Comparison of ENCODE assay signal across 13 cellular contexts in the genomic region with DNA sequence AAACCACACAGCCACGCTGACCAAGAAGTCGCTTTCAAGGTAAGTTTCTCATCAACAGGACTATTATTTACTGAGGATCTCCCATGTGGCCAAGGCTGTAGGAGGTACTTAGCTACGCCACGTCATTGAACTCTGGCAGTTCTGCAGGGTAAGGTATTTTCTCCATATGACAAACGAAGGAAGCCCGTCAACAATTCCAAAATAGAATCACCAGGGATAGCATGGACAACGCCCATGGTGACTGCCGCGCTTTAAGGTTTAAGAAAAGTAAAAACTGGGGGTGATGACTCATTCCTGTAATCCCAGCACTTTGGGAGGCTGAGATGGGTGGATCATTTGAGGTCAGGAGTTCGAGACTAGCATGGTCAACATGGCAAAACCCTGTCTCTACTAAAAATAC. TPM values are rescaled to one million over a fixed set of nuclear protein-coding genes. Genes with fewer than 3 reads are reported as not detected.
DNase-seq lines count a peak whose midpoint lies in the region; ATAC-seq and TF ChIP-seq lines count a peak whose summit lies in the region.
"Had no signal": no experiment of that assay in that cellular context is flagged by ENCODE, and none has a peak within 500 bp of the region (broad histone marks: within the 10 kb centered on the region; RNA-seq: fewer than 3 reads in every experiment).

No MANE protein-coding gene starts in this region.

- WGBS in heart right ventricle, 2 donors: 38 to 53% methylated on average over 10 of the region's 10 CpGs

- no peak overlapping the region for H3K9ac ChIP-seq in muscle layer of colon (ENCODE audit: low read length)

- H3K4me1 ChIP-seq in heart right ventricle (peaks cover 46 to 97% (median 90%) of the 10 kb centered on the region in 9 donors), muscle layer of colon (ENCODE audit: insufficient read depth, low read length) (peaks cover 49% of the 10 kb centered on the region), vagina (peaks cover 76% of the 10 kb centered on the region)

- peaks cover 74% of the 10 kb centered on the region for H3K36me3 Mint-ChIP-seq in dendritic cell treated with granulocyte-macrophage colony-stimulating factor and Interleukin-4, amounts not matched to agents 40 ng/mL and 50 ng/mL, for 4 days (ENCODE audit: low read depth)
- H3K36me3 Mint-ChIP-seq in activated naive CD8-positive, alpha-beta T cell treated with anti-CD3 and anti-CD28 coated beads for 36 hours: peaks cover 18% of the 10 kb centered on the region

- ATAC-seq in heart right ventricle: peak in 6 of 8 donors; percentile 2 to 55 (median 26)

- DNase-seq in heart right ventricle: peak in 1 of 2 donors; percentile 56
- DNase-seq in cardiac septum (ENCODE audit: low spot score): no peak
- no peak for DNase-seq in vagina (ENCODE audit: extremely low spot score in 2 of 2)
- DNase-seq in LoVo (ENCODE audit: low spot score): no peak
- no peak for DNase-seq in activated naive CD8-positive, alpha-beta T cell treated with anti-CD3 and anti-CD28 coated beads for 36 hours
- no peak for DNase-seq in pons (ENCODE audit: low spot score)
- DNase-seq: activated naive CD4-positive, alpha-beta T cell treated with anti-CD3 and anti-CD28 coated beads, Interleukin-2, amount 10 ng/mL, durations not matched to agents 7 days and 5 days; hippocampal formation; ovary had no signal

- H3K27me3 ChIP-seq in heart right ventricle (no peaks in the 10 kb centered on the region), muscle layer of colon (ENCODE audit: control insufficient read depth in 1 of 2, insufficient read depth in 2 of 2, low read length in 2 of 2) (no peaks in the 10 kb centered on the region), vagina (no peaks in the 10 kb centered on the region)
- H3K27me3 ChIP-seq: ovary had no signal

- no peak overlapping the region for H3K4me3 ChIP-seq in heart right ventricle
- H3K4me3 ChIP-seq in muscle layer of colon (ENCODE audit: low read depth in 1 of 2, low read length in 2 of 2): no peak overlapping the region
- H3K4me3 ChIP-seq in vagina: no peak overlapping the region
- H3K4me3 ChIP-seq: ovary had no signal

- H3K9me3 ChIP-seq in heart right ventricle: no peaks in the 10 kb centered on the region
- no peaks in the 10 kb centered on the region for H3K9me3 ChIP-seq in muscle layer of colon (ENCODE audit: low read length)
- H3K9me3 ChIP-seq in vagina: no peaks in the 10 kb centered on the region
- H3K9me3 ChIP-seq: ovary had no signal

- TF ChIP-seq POLR2A in vagina (IDR thresholded peaks at IDR 0.05): no peak

- no peak for TF ChIP-seq CTCF in heart right ventricle (IDR thresholded peaks at IDR 0.05)
- no peak for TF ChIP-seq CTCF in vagina (IDR thresholded peaks at IDR 0.05)

- H3K4me3 Mint-ChIP-seq in dendritic cell treated with granulocyte-macrophage colony-stimulating factor and Interleukin-4, amounts not matched to agents 40 ng/mL and 50 ng/mL, for 4 days: no peak overlapping the region
- no peak overlapping the region for H3K4me3 Mint-ChIP-seq in activated naive CD8-positive, alpha-beta T cell treated with anti-CD3 and anti-CD28 coated beads for 36 hours
- H3K4me3 Mint-ChIP-seq: activated naive CD4-positive, alpha-beta T cell treated with anti-CD3 and anti-CD28 coated beads, Interleukin-2, amount 10 ng/mL, durations not matched to agents 7 days and 5 days; WTC11 had no signal

- peak overlapping the region; percentile 85 to 96 (median 90) for H3K27ac ChIP-seq in heart right ventricle
- peak overlapping the region; percentile 48 for H3K27ac ChIP-seq in muscle layer of colon (ENCODE audit: low read depth, low read length)
- H3K27ac ChIP-seq in vagina: peak overlapping the region; percentile 47
- H3K27ac ChIP-seq: ovary had no signal

- H3K27ac Mint-ChIP-seq in dendritic cell treated with granulocyte-macrophage colony-stimulating factor and Interleukin-4, amounts not matched to agents 40 ng/mL and 50 ng/mL, for 4 days: peak overlapping the region; percentile 94
- no peak overlapping the region for H3K27ac Mint-ChIP-seq in activated naive CD8-positive, alpha-beta T cell treated with anti-CD3 and anti-CD28 coated beads for 36 hours
- H3K27ac Mint-ChIP-seq: activated naive CD4-positive, alpha-beta T cell treated with anti-CD3 and anti-CD28 coated beads, Interleukin-2, amount 10 ng/mL, durations not matched to agents 7 days and 5 days; WTC11 had no signal

- H3K36me3 ChIP-seq in heart right ventricle: peaks cover 0 to 60% (median 8%) of the 10 kb centered on the region in 9 donors
- H3K36me3 ChIP-seq in muscle layer of colon (ENCODE audit: insufficient read depth, low read length): peaks cover 11% of the 10 kb centered on the region
- H3K36me3 ChIP-seq in vagina: no peaks in the 10 kb centered on the region
- H3K36me3 ChIP-seq: ovary had no signal

- peaks cover 75% of the 10 kb centered on the region for H3K4me1 Mint-ChIP-seq in dendritic cell treated with granulocyte-macrophage colony-stimulating factor and Interleukin-4, amounts not matched to agents 40 ng/mL and 50 ng/mL, for 4 days (ENCODE audit: low read depth)
- peaks cover 37% of the 10 kb centered on the region for H3K4me1 Mint-ChIP-seq in activated naive CD8-positive, alpha-beta T cell treated with anti-CD3 and anti-CD28 coated beads for 36 hours

- no peaks in the 10 kb centered on the region for H3K27me3 Mint-ChIP-seq in dendritic cell treated with granulocyte-macrophage colony-stimulating factor and Interleukin-4, amounts not matched to agents 40 ng/mL and 50 ng/mL, for 4 days
- H3K27me3 Mint-ChIP-seq in activated naive CD8-positive, alpha-beta T cell treated with anti-CD3 and anti-CD28 coated beads for 36 hours: no peaks in the 10 kb centered on the region
- H3K27me3 Mint-ChIP-seq: activated naive CD4-positive, alpha-beta T cell treated with anti-CD3 and anti-CD28 coated beads, Interleukin-2, amount 10 ng/mL, durations not matched to agents 7 days and 5 days had no signal

- H3K9me3 Mint-ChIP-seq in dendritic cell treated with granulocyte-macrophage colony-stimulating factor and Interleukin-4, amounts not matched to agents 40 ng/mL and 50 ng/mL, for 4 days: no peaks in the 10 kb centered on the region
- no peaks in the 10 kb centered on the region for H3K9me3 Mint-ChIP-seq in activated naive CD8-positive, alpha-beta T cell treated with anti-CD3 and anti-CD28 coated beads for 36 hours
- H3K9me3 Mint-ChIP-seq: activated naive CD4-positive, alpha-beta T cell treated with anti-CD3 and anti-CD28 coated beads, Interleukin-2, amount 10 ng/mL, durations not matched to agents 7 days and 5 days; WTC11 had no signal

- intact Hi-C loops in heart right ventricle (cut with DNase I) (no loop called here), cardiac septum (cut with DNase I) (no loop called here), vagina (cut with DNase I) (no loop called here)
- intact Hi-C loops in dendritic cell treated with granulocyte-macrophage colony-stimulating factor and Interleukin-4, amounts not matched to agents 40 ng/mL and 50 ng/mL, for 4 days (cut with micrococcal nuclease): no loop called here

RNA-seq across cellular contexts. Expression of a gene that starts 28.6 kb away (rescaled TPM):
- total RNA-seq in heart right ventricle: 10 to 100 TPM; 28.4 to 48.7 (median 35.1) TPM
- polyA plus RNA-seq in heart right ventricle: 1 to 10 TPM; 4.2 to 7.5 TPM
- 50.6 TPM for total RNA-seq in cardiac septum
- total RNA-seq in vagina: 38.1 TPM
- 10 to 100 TPM; 20.7 to 26.9 TPM for total RNA-seq in activated naive CD8-positive, alpha-beta T cell treated with anti-CD3 and anti-CD28 coated beads for 36 hours

RNA-seq across cellular contexts. Expression of a gene that starts 51.1 kb away (rescaled TPM):
- total RNA-seq in heart right ventricle (not detected), cardiac septum (not detected), vagina (not detected)
- polyA plus RNA-seq in heart right ventricle: not detected
- not detected for total RNA-seq in activated naive CD8-positive, alpha-beta T cell treated with anti-CD3 and anti-CD28 coated beads for 36 hours
- total RNA-seq: M059J, ovary had no signal
- polyA plus RNA-seq: ovary had no signal
